ENCODE assay signal across 8 cellular contexts in genomic region chr18:35231052-35231451, GRCh38. TPM values are rescaled to one million over a fixed set of nuclear protein-coding genes. Genes with fewer than 3 reads are reported as not detected.
DNase-seq lines count a peak whose midpoint lies in the region; ATAC-seq and TF ChIP-seq lines count a peak whose summit lies in the region.

No MANE protein-coding gene starts in this region.

- no peaks in the 10 kb centered on the region for H3K9me3 ChIP-seq in neuronal stem cell (replicated peaks in 1 of 2; ENCODE audit: control insufficient read depth in 2 of 2, insufficient read depth in 1 of 2, low read depth in 1 of 2, low read length in 2 of 2)

- no peak overlapping the region for H2BK15ac ChIP-seq in neuronal stem cell (ENCODE audit: low read length)

- CTCF ChIA-PET in RWPE1 (lab: Yijun Ruan, JAX) = interaction anchor here (0.6 kb wide), 1 partner anchor 301 kb away, joined by 3 read pairs; no protein-coding TSS in a partner anchor

- no peak overlapping the region for H3K9ac ChIP-seq in neuronal stem cell (ENCODE audit: low read depth, low read length, poor library complexity)

- H3K4me2 ChIP-seq in neuronal stem cell (ENCODE audit: insufficient read depth, low read length, poor library complexity, severe bottlenecking) = no peak overlapping the region

- H3K14ac ChIP-seq in neuronal stem cell (ENCODE audit: low read length) = no peak overlapping the region

- H3K79me1 ChIP-seq in neuronal stem cell (ENCODE audit: low read depth, low read length) = no peaks in the 10 kb centered on the region

- no peak overlapping the region for H4K91ac ChIP-seq in neuronal stem cell (ENCODE audit: low read depth, low read length, poor library complexity)

- H3K4ac ChIP-seq in neuronal stem cell (ENCODE audit: low read length) = no peak overlapping the region

- TF ChIP-seq CTCF in RWPE1 (conservative IDR thresholded peaks at IDR 0.05; ENCODE audit: low read depth) = peak; percentile 87
- peak; percentile 89 for TF ChIP-seq CTCF in foreskin fibroblast (IDR thresholded peaks at IDR 0.05; ENCODE audit: low read depth, low read length)

- peak; percentile 73 for DNase-seq in DMS114 treated with DMSO at 0.1 percent for 48 hours (lab: John Stamatoyannopoulos, UW; ENCODE audit: unreplicated experiment)
- DNase-seq in LoVo (ENCODE audit: low spot score) = peak; percentile 84
- peak; percentile 21 for DNase-seq in RWPE1 (ENCODE audit: low spot score)
- peak; percentile 59 for DNase-seq in activated T-helper 9 cell treated with anti-CD3 and anti-CD28 coated beads, Interleukin-2, amount 50 U/mL, for 16 hours (ENCODE audit: low read depth)
- peak; percentile 54 to 86 for DNase-seq in foreskin fibroblast
- DNase-seq in neuronal stem cell (ENCODE audit: low spot score) = peak; percentile 81
- peak; percentile 54 for DNase-seq in stromal cell of bone marrow (ENCODE audit: low read depth)

- POLR2A ChIA-PET in RWPE1 (lab: Yijun Ruan, JAX; ENCODE audit: low non-redundant PET) = no interaction called here

- peak overlapping the region; percentile 93 for H2AFZ ChIP-seq in neuronal stem cell (ENCODE audit: low read length)

- H4K8ac ChIP-seq in neuronal stem cell (ENCODE audit: low read depth, low read length) = no peak overlapping the region

- H2BK12ac ChIP-seq in neuronal stem cell (ENCODE audit: low read length) = no peak overlapping the region

- H3K4me1 ChIP-seq in neuronal stem cell (ENCODE audit: control insufficient read depth in 2 of 2, insufficient read depth in 1 of 2, low read depth in 1 of 2, low read length in 2 of 2) = peaks cover 0 to 6% of the 10 kb centered on the region in 2 donors

- H3K23ac ChIP-seq in neuronal stem cell (ENCODE audit: low read depth, low read length, poor library complexity) = no peak overlapping the region

- no peak overlapping the region for H2BK120ac ChIP-seq in neuronal stem cell (ENCODE audit: low read depth, low read length)

- H3K4me3 ChIP-seq in foreskin fibroblast (ENCODE audit: low read depth in 1 of 2, low read length in 2 of 2) (peak overlapping the region in 1 of 2 donors; percentile 32), neuronal stem cell (ENCODE audit: low read length in 2 of 2) (peak overlapping the region in 1 of 2 donors; percentile 37)

- no peak overlapping the region for H3K18ac ChIP-seq in neuronal stem cell (ENCODE audit: low read length)

- no peak overlapping the region for H3K27ac ChIP-seq in RWPE1
- H3K27ac ChIP-seq in neuronal stem cell (replicated peaks; ENCODE audit: low read length) = no peak overlapping the region

- H3K36me3 ChIP-seq in neuronal stem cell (replicated peaks in 1 of 2; ENCODE audit: control insufficient read depth in 2 of 2, insufficient read depth in 2 of 2, low read length in 2 of 2) = no peaks in the 10 kb centered on the region

- no peaks in the 10 kb centered on the region for H3K27me3 ChIP-seq in neuronal stem cell (ENCODE audit: control insufficient read depth in 3 of 3, insufficient read depth in 3 of 3, low read depth in 1 of 3, low read length in 3 of 3)

- peak; percentile 74 for ATAC-seq in GM21737 (IDR thresholded peaks at IDR 0.05; ENCODE audit: unreplicated experiment)

- WGBS in neuronal stem cell (ENCODE audit: extremely low coverage in 2 of 2, insufficient read length in 2 of 2, insufficient replicate concordance in 1 of 2), 2 donors = no CpG with 5 or more reads among the region's 6 CpGs

- no peak overlapping the region for H2BK5ac ChIP-seq in neuronal stem cell (ENCODE audit: low read length)

- no peak overlapping the region for H2AK5ac ChIP-seq in neuronal stem cell (ENCODE audit: low read depth, low read length)

RNA-seq across cellular contexts. Expression of gene ZNF397, which starts 9.8 kb away (rescaled TPM):
- polyA plus RNA-seq in neuronal stem cell (2013, experiment 1 of 2) = 32.9 TPM
- 33.9 TPM for polyA plus RNA-seq in neuronal stem cell (2013, experiment 2 of 2)

RNA-seq across cellular contexts. Expression of gene ZSCAN30, which starts 59.0 kb away (rescaled TPM):
- 8.1 TPM for polyA plus RNA-seq in neuronal stem cell (2013, experiment 1 of 2)
- 7.9 TPM for polyA plus RNA-seq in neuronal stem cell (2013, experiment 2 of 2)

Comparison
In these comparisons a context has a peak if more than half of its experiments do, and no peak if none do; other contexts are left out.
1. DNase-seq: peak in every context shown above with its lines; median percentile 84 in LoVo; 81 in neuronal stem cell; 73 in DMS114 treated with DMSO at 0.1 percent for 48 hours; 70 in foreskin fibroblast; 59 in activated T-helper 9 cell treated with anti-CD3 and anti-CD28 coated beads, Interleukin-2, amount 50 U/mL, for 16 hours; 54 in stromal cell of bone marrow; 21 in RWPE1.